ENCODE assay signal across 1 cellular context in genomic region chr16:30032083-30032819, GRCh38.
A peak's percentile ranks its signal among the peaks of the same experiment; 100 is the strongest.
TF ChIP-seq lines count a peak whose summit lies in the region.

No MANE protein-coding gene starts in this region.

TF ChIP-seq in HepG2, 621 proteins besides CTCF, POLR2A, EP300 and RAD21 (continues in another document):
- TF ChIP-seq ZNF746 (CRISPR knock-in tag; IDR thresholded peaks at IDR 0.05): 0 out of 2 replicates have a peak, but pooled peaks have one; percentile 40
- peak; percentile 38 for TF ChIP-seq PHF5A (CRISPR knock-in tag; IDR thresholded peaks at IDR 0.05; ENCODE audit: low read depth, unreplicated experiment)
- TF ChIP-seq PAF1 (CRISPR knock-in tag; IDR thresholded peaks at IDR 0.05): no peak
- TF ChIP-seq STAT5B (CRISPR knock-in tag; IDR thresholded peaks at IDR 0.05): no peak
- TF ChIP-seq TERF1 (CRISPR knock-in tag; IDR thresholded peaks at IDR 0.05): no peak
- peak; percentile 87 for TF ChIP-seq SMC3 (IDR thresholded peaks at IDR 0.05; ENCODE audit: low read length)
- TF ChIP-seq ZNF724P (CRISPR knock-in tag; IDR thresholded peaks at IDR 0.05; ENCODE audit: borderline replicate concordance): no peak
- TF ChIP-seq ZNF317 (CRISPR knock-in tag; IDR thresholded peaks at IDR 0.05): no peak
- TF ChIP-seq GZF1 (CRISPR knock-in tag; IDR thresholded peaks at IDR 0.05): peak; percentile 79; the same call in 1 of the 2 replicates
- TF ChIP-seq ZNF766 (CRISPR knock-in tag; IDR thresholded peaks at IDR 0.05; ENCODE audit: borderline replicate concordance): no peak
- TF ChIP-seq FOXC1 (CRISPR knock-in tag; IDR thresholded peaks at IDR 0.05; ENCODE audit: borderline replicate concordance): peak; percentile 29; the same call in 1 of the 2 replicates
- 0 out of 2 replicates have a peak, but pooled peaks have one; percentile 26 for TF ChIP-seq TARDBP (CRISPR knock-in tag; IDR thresholded peaks at IDR 0.05)
- peak; percentile 94 for TF ChIP-seq STAG1 (CRISPR knock-in tag; IDR thresholded peaks at IDR 0.05)
- no peak for TF ChIP-seq ZFP82 (CRISPR knock-in tag; IDR thresholded peaks at IDR 0.05; ENCODE audit: borderline replicate concordance)
- TF ChIP-seq TEAD2 (CRISPR knock-in tag; IDR thresholded peaks at IDR 0.05): no peak
- TF ChIP-seq NFKBIZ (CRISPR knock-in tag; IDR thresholded peaks at IDR 0.05): 0 out of 2 replicates have a peak, but pooled peaks have one; percentile 24
- 0 out of 2 replicates have a peak, but pooled peaks have one; percentile 4 for TF ChIP-seq ZNF777 (CRISPR knock-in tag; IDR thresholded peaks at IDR 0.05)
- no peak for TF ChIP-seq ZNF30 (CRISPR knock-in tag; IDR thresholded peaks at IDR 0.05)
- TF ChIP-seq NFATC3 (CRISPR knock-in tag; IDR thresholded peaks at IDR 0.05): 0 out of 2 replicates have a peak, but pooled peaks have one; percentile 37
- peak; percentile 43; the same call in 1 of the 2 replicates for TF ChIP-seq ZNF501 (CRISPR knock-in tag; IDR thresholded peaks at IDR 0.05)
- no peak for TF ChIP-seq MAFF (IDR thresholded peaks at IDR 0.05; ENCODE audit: low read depth, low read length)
- no peak for TF ChIP-seq ZNF207 (IDR thresholded peaks at IDR 0.05; ENCODE audit: borderline replicate concordance)
- TF ChIP-seq, protein P1, sequence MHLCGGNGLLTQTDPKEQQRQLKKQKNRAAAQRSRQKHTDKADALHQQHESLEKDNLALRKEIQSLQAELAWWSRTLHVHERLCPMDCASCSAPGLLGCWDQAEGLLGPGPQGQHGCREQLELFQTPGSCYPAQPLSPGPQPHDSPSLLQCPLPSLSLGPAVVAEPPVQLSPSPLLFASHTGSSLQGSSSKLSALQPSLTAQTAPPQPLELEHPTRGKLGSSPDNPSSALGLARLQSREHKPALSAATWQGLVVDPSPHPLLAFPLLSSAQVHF (CRISPR knock-in tag; IDR thresholded peaks at IDR 0.05): no peak
- TF ChIP-seq PCBP1 (IDR thresholded peaks at IDR 0.05; ENCODE audit: borderline replicate concordance, low read depth, low read length): no peak
- peak; percentile 66 for TF ChIP-seq HINFP (CRISPR knock-in tag; IDR thresholded peaks at IDR 0.05; ENCODE audit: low read depth)
- no peak for TF ChIP-seq ZFYVE20 (CRISPR knock-in tag; IDR thresholded peaks at IDR 0.05; ENCODE audit: borderline replicate concordance, low read depth)
- TF ChIP-seq, protein P2, sequence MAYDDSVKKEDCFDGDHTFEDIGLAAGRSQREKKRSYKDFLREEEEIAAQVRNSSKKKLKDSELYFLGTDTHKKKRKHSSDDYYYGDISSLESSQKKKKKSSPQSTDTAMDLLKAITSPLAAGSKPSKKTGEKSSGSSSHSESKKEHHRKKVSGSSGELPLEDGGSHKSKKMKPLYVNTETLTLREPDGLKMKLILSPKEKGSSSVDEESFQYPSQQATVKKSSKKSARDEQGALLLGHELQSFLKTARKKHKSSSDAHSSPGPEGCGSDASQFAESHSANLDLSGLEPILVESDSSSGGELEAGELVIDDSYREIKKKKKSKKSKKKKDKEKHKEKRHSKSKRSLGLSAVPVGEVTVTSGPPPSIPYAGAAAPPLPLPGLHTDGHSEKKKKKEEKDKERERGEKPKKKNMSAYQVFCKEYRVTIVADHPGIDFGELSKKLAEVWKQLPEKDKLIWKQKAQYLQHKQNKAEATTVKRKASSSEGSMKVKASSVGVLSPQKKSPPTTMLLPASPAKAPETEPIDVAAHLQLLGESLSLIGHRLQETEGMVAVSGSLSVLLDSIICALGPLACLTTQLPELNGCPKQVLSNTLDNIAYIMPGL (CRISPR knock-in tag; IDR thresholded peaks at IDR 0.05; ENCODE audit: borderline replicate concordance in 1 of 2, low read depth in 1 of 2): peak; percentile 64 to 84; a peak in 3 of 4 replicates
- peak; percentile 70 for TF ChIP-seq XRCC5 (optimal IDR thresholded peaks at IDR 0.05; ENCODE audit: low read length)
- TF ChIP-seq ZGPAT (CRISPR knock-in tag; IDR thresholded peaks at IDR 0.05): no peak
- TF ChIP-seq MYNN (CRISPR knock-in tag; IDR thresholded peaks at IDR 0.05; ENCODE audit: low read depth): 0 out of 2 replicates have a peak, but pooled peaks have one; percentile 71
- TF ChIP-seq, protein P3, sequence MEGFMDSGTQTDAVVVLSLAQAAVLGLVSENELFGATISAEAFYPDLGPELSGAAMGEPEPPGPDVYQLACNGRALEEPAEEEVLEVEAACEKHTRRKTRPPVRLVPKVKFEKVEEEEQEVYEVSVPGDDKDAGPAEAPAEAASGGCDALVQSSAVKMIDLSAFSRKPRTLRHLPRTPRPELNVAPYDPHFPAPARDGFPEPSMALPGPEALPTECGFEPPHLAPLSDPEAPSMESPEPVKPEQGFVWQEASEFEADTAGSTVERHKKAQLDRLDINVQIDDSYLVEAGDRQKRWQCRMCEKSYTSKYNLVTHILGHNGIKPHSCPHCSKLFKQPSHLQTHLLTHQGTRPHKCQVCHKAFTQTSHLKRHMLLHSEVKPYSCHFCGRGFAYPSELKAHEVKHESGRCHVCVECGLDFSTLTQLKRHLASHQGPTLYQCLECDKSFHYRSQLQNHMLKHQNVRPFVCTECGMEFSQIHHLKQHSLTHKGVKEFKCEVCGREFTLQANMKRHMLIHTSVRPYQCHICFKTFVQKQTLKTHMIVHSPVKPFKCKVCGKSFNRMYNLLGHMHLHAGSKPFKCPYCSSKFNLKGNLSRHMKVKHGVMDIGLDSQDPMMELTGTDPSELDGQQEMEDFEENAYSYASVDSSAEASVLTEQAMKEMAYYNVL (CRISPR knock-in tag; IDR thresholded peaks at IDR 0.05; ENCODE audit: borderline replicate concordance): no peak
- TF ChIP-seq, protein P4, sequence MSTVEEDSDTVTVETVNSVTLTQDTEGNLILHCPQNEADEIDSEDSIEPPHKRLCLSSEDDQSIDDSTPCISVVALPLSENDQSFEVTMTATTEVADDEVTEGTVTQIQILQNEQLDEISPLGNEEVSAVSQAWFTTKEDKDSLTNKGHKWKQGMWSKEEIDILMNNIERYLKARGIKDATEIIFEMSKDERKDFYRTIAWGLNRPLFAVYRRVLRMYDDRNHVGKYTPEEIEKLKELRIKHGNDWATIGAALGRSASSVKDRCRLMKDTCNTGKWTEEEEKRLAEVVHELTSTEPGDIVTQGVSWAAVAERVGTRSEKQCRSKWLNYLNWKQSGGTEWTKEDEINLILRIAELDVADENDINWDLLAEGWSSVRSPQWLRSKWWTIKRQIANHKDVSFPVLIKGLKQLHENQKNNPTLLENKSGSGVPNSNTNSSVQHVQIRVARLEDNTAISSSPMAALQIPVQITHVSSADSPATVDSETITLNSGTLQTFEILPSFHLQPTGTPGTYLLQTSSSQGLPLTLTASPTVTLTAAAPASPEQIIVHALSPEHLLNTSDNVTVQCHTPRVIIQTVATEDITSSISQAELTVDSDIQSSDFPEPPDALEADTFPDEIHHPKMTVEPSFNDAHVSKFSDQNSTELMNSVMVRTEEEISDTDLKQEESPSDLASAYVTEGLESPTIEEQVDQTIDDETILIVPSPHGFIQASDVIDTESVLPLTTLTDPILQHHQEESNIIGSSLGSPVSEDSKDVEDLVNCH (CRISPR knock-in tag; IDR thresholded peaks at IDR 0.05): no peak
- no peak for TF ChIP-seq ZNF33A (CRISPR knock-in tag; IDR thresholded peaks at IDR 0.05; ENCODE audit: borderline replicate concordance)
- no peak for TF ChIP-seq TSC22D2 (CRISPR knock-in tag; IDR thresholded peaks at IDR 0.05; ENCODE audit: borderline replicate concordance)
- TF ChIP-seq SALL1 (CRISPR knock-in tag; IDR thresholded peaks at IDR 0.05): peak; percentile 38; the same call in 1 of the 2 replicates
- TF ChIP-seq ZSCAN5A (CRISPR knock-in tag; IDR thresholded peaks at IDR 0.05; ENCODE audit: borderline replicate concordance): peak; percentile 45; the same call in 1 of the 2 replicates
- TF ChIP-seq, protein P5, sequence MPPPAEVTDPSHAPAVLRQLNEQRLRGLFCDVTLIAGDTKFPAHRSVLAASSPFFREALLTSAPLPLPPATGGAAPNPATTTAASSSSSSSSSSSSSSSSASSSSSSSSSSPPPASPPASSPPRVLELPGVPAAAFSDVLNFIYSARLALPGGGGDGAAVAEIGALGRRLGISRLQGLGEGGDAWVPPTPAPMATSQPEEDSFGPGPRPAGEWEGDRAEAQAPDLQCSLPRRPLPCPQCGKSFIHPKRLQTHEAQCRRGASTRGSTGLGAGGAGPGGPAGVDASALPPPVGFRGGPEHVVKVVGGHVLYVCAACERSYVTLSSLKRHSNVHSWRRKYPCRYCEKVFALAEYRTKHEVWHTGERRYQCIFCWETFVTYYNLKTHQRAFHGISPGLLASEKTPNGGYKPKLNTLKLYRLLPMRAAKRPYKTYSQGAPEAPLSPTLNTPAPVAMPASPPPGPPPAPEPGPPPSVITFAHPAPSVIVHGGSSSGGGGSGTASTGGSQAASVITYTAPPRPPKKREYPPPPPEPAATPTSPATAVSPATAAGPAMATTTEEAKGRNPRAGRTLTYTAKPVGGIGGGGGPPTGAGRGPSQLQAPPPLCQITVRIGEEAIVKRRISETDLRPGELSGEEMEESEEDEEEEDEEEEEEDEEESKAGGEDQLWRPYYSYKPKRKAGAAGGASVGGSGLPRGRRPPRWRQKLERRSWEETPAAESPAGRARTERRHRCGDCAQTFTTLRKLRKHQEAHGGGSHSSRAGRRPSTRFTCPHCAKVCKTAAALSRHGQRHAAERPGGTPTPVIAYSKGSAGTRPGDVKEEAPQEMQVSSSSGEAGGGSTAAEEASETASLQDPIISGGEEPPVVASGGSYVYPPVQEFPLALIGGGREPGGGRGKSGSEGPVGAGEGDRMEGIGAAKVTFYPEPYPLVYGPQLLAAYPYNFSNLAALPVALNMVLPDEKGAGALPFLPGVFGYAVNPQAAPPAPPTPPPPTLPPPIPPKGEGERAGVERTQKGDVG (CRISPR knock-in tag; IDR thresholded peaks at IDR 0.05; ENCODE audit: borderline replicate concordance): no peak
- peak; percentile 19; the same call in 1 of the 2 replicates for TF ChIP-seq ZNF580 (CRISPR knock-in tag; IDR thresholded peaks at IDR 0.05; ENCODE audit: borderline replicate concordance, low read depth)
- peak; percentile 71; the same call in 1 of the 2 replicates for TF ChIP-seq ZNF891 (CRISPR knock-in tag; IDR thresholded peaks at IDR 0.05)
- TF ChIP-seq ZNF572 (CRISPR knock-in tag; IDR thresholded peaks at IDR 0.05): 0 out of 2 replicates have a peak, but pooled peaks have one; percentile 49
- TF ChIP-seq SP2 (CRISPR knock-in tag; IDR thresholded peaks at IDR 0.05): no peak
- no peak for TF ChIP-seq ZC3H13 (CRISPR knock-in tag; IDR thresholded peaks at IDR 0.05)
- TF ChIP-seq FOSL2 (CRISPR knock-in tag; IDR thresholded peaks at IDR 0.05): peak; percentile 24; the same call in 1 of the 2 replicates
- TF ChIP-seq, protein P6, sequence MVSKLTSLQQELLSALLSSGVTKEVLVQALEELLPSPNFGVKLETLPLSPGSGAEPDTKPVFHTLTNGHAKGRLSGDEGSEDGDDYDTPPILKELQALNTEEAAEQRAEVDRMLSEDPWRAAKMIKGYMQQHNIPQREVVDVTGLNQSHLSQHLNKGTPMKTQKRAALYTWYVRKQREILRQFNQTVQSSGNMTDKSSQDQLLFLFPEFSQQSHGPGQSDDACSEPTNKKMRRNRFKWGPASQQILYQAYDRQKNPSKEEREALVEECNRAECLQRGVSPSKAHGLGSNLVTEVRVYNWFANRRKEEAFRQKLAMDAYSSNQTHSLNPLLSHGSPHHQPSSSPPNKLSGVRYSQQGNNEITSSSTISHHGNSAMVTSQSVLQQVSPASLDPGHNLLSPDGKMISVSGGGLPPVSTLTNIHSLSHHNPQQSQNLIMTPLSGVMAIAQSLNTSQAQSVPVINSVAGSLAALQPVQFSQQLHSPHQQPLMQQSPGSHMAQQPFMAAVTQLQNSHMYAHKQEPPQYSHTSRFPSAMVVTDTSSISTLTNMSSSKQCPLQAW (CRISPR knock-in tag; IDR thresholded peaks at IDR 0.05): peak; percentile 81; the same call in 1 of the 2 replicates
- no peak for TF ChIP-seq KLF13 (CRISPR knock-in tag; IDR thresholded peaks at IDR 0.05)
- TF ChIP-seq MIER2 (CRISPR knock-in tag; IDR thresholded peaks at IDR 0.05): peak; percentile 89
